ENCODE assay signal across 8 cellular contexts in the genomic region with DNA sequence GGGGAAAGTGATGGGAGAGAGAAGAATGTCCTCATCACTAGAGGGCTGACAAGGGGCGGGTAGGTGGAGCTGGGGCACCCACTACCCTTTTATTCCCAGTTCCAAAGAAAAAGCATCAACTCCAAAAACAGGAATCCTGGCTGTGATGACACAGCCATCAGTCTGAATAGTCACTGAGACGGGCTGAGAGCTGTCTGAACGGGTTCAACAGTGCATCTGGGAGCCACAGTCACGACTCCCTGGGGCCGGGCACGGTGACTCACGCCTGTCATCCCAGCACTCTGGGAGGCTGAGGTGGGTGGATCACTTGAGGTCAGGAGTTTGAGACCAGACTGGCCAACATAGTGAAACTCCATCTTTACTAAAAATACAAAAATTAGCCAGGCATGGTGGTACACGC. TPM values are rescaled to one million over a fixed set of nuclear protein-coding genes. Genes with fewer than 3 reads are reported as not detected.
DNase-seq lines count a peak whose midpoint lies in the region; ATAC-seq, FAIRE-seq and TF ChIP-seq lines count a peak whose summit lies in the region.
"Not testable (repeated sequence)": the region's sequence is repeated elsewhere in the genome, so short reads cannot be mapped to it uniquely, and the experiment has no call there.

No MANE protein-coding gene starts in this region.

- POLR2A ChIA-PET in HCT116 (lab: Charles Lee): not testable (repeated sequence)
- POLR2A ChIA-PET in K562 (lab: Yijun Ruan, JAX): interaction anchor here (0.9 to 1.0 kb wide), 2 partner anchors 13 to 435 kb away, joined by 3 read pairs; no protein-coding TSS in a partner anchor

- TF ChIP-seq POLR2A in HCT116 (IDR thresholded peaks at IDR 0.05; ENCODE audit: borderline replicate concordance, extremely low read depth, insufficient read depth, insufficient read length); NB4 (IDR thresholded peaks at IDR 0.05; ENCODE audit: extremely low read depth, insufficient read length); K562 (conservative IDR thresholded peaks at IDR 0.05): not testable (repeated sequence)

- not testable (repeated sequence) for H3K4ac ChIP-seq in trophoblast cell (ENCODE audit: low read depth, low read length)

- H3K27ac ChIP-seq in HCT116 (ENCODE audit: low read depth, low read length); K562 (ENCODE audit: extremely low read depth, low read depth, low read length); keratinocyte (ENCODE audit: control insufficient read depth, insufficient read depth, low read length); trophoblast cell (ENCODE audit: low read depth, low read length): not testable (repeated sequence)

- not testable (repeated sequence) for H4K12ac ChIP-seq in trophoblast cell (ENCODE audit: low read depth, low read length)

- not testable (repeated sequence) for H2AK5ac ChIP-seq in trophoblast cell (ENCODE audit: low read length)

- H3K23ac ChIP-seq in trophoblast cell (ENCODE audit: low read length): not testable (repeated sequence)

- not testable (repeated sequence) for H4K91ac ChIP-seq in trophoblast cell (ENCODE audit: low read depth, low read length)

- TF ChIP-seq EP300 in K562 (IDR thresholded peaks at IDR 0.05; ENCODE audit: low read length): not testable (repeated sequence)

- not testable (repeated sequence) for H3K79me1 ChIP-seq in trophoblast cell (ENCODE audit: low read length)

- H3K4me3 ChIP-seq in HCT116 (replicated peaks in 1 of 2; ENCODE audit: low read depth in 1 of 2, low read length in 2 of 2); NB4 (ENCODE audit: low read depth, low read length); K562; keratinocyte (ENCODE audit: control insufficient read depth in 2 of 3, extremely low read depth in 1 of 3, insufficient read depth in 2 of 3, low read depth in 1 of 3, low read length in 3 of 3); trophoblast cell (ENCODE audit: low read depth, low read length): not testable (repeated sequence)

- ATAC-seq in HCT116: peak; percentile 83
- ATAC-seq in SK-N-SH treated with all-trans-retinoic acid at 6 μM for 48 hours: peak; percentile 45
- ATAC-seq in K562: not testable (repeated sequence)
- ATAC-seq in esophagus mucosa: peak; percentile 81

- H2BK120ac ChIP-seq in trophoblast cell (ENCODE audit: insufficient read depth, low read length, poor library complexity): not testable (repeated sequence)

- H3K18ac ChIP-seq in trophoblast cell (ENCODE audit: low read length): not testable (repeated sequence)

- not testable (repeated sequence) for H3K9me3 ChIP-seq in HCT116 (ENCODE audit: control insufficient read depth in 1 of 2, insufficient read depth in 1 of 2, low read depth in 1 of 2, low read length in 2 of 2); K562 (replicated peaks; ENCODE audit: control insufficient read depth, insufficient read depth, low read depth, low read length); keratinocyte (ENCODE audit: control insufficient read depth, low read depth, low read length); trophoblast cell (ENCODE audit: insufficient read depth, low read depth, low read length)

- dilution Hi-C loops in keratinocyte (cut with MboI; ENCODE audit: extremely low pct_ligation_motif_present, low sequenced_read_pairs): not testable (repeated sequence)

- TF ChIP-seq CTCF in HCT116 (IDR thresholded peaks at IDR 0.05 in 2 of 3, conservative IDR thresholded peaks at IDR 0.05 in 1 of 3; ENCODE audit: borderline replicate concordance in 1 of 3, insufficient read depth in 1 of 3, low read depth in 2 of 3, low read length in 2 of 3); NB4 (IDR thresholded peaks at IDR 0.05; ENCODE audit: low read depth, low read length); K562 (IDR thresholded peaks at IDR 0.05 in 2 of 3, conservative IDR thresholded peaks at IDR 0.05 in 1 of 3; ENCODE audit: insufficient read depth in 2 of 3, low read depth in 1 of 3, low read length in 3 of 3); keratinocyte (optimal IDR thresholded peaks at IDR 0.05 in 1 of 3, IDR thresholded peaks at IDR 0.05 in 1 of 3, conservative IDR thresholded peaks at IDR 0.05 in 1 of 3; ENCODE audit: extremely low read depth in 1 of 3, insufficient read depth in 2 of 3, low read length in 3 of 3): not testable (repeated sequence)

- H2BK12ac ChIP-seq in trophoblast cell (ENCODE audit: low read length): not testable (repeated sequence)

- H3K9ac ChIP-seq in HCT116 (ENCODE audit: low read length); K562 (ENCODE audit: insufficient read depth in 1 of 2, low read depth in 2 of 2, low read length in 2 of 2); keratinocyte (ENCODE audit: control insufficient read depth, extremely low read depth, insufficient read depth, low read length); trophoblast cell (ENCODE audit: low read length): not testable (repeated sequence)

- not testable (repeated sequence) for H2BK5ac ChIP-seq in trophoblast cell (ENCODE audit: low read depth, low read length, poor library complexity)

- in situ Hi-C loops in K562 (cut with MboI): loop anchor here (5.0 kb wide), 1 partner anchor 428 kb away; no protein-coding TSS in a partner anchor

- not testable (repeated sequence) for H2AFZ ChIP-seq in HCT116 (ENCODE audit: low read depth, low read length, poor library complexity, severe bottlenecking); K562 (ENCODE audit: low read depth, low read length); keratinocyte (ENCODE audit: control insufficient read depth, low read length); trophoblast cell (ENCODE audit: insufficient read depth, low read length, poor library complexity)

- not testable (repeated sequence) for FAIRE-seq in K562 (lab: Jason Lieb, UNC)
- FAIRE-seq in keratinocyte (lab: Jason Lieb, UNC): peak; percentile 29

- H3K9me1 ChIP-seq in K562 (ENCODE audit: control insufficient read depth, insufficient read depth, low read length); keratinocyte (ENCODE audit: control insufficient read depth, extremely low read depth, insufficient read depth, low read length): not testable (repeated sequence)

- H3K27me3 ChIP-seq in HCT116 (ENCODE audit: insufficient read depth, low read length); K562 (ENCODE audit: control insufficient read depth in 2 of 2, insufficient read depth in 2 of 2, low read length in 2 of 2); keratinocyte (ENCODE audit: control insufficient read depth, extremely low read depth, insufficient read depth, low read length); trophoblast cell (ENCODE audit: insufficient read depth, low read length): not testable (repeated sequence)

- not testable (repeated sequence) for H3K79me2 ChIP-seq in HCT116 (ENCODE audit: insufficient read depth, low read length); K562 (ENCODE audit: control insufficient read depth, insufficient read depth, low read length); keratinocyte (ENCODE audit: control insufficient read depth, insufficient read depth, low read length); trophoblast cell (ENCODE audit: control insufficient read depth, insufficient read depth, low read length, poor library complexity)

- not testable (repeated sequence) for H4K20me1 ChIP-seq in HCT116 (ENCODE audit: insufficient read depth); K562 (replicated peaks; ENCODE audit: control insufficient read depth, insufficient read depth, low read length); keratinocyte (ENCODE audit: control insufficient read depth, extremely low read depth, insufficient read depth, low read length)

- not testable (repeated sequence) for H3K14ac ChIP-seq in trophoblast cell (ENCODE audit: low read length)

- CTCF ChIA-PET in HCT116 (lab: Charles Lee); K562 (lab: Yijun Ruan, JAX; ENCODE audit: low intra/inter-chr PET ratio): not testable (repeated sequence)

- RAD21 ChIA-PET in HCT116 (lab: Charles Lee; ENCODE audit: low non-redundant PET in 1 of 2, low total read pairs in 2 of 2, uncharacterized antibody in 2 of 2, unreplicated experiment in 2 of 2): not testable (repeated sequence)

- H4K8ac ChIP-seq in trophoblast cell (ENCODE audit: low read depth, low read length): not testable (repeated sequence)

- peaks cover 0 to 17% of the 10 kb centered on the region in 2 experiments; a peak in 2 of 4 replicates for H3K4me1 ChIP-seq in HCT116 (ENCODE audit: control insufficient read depth in 1 of 2, insufficient read depth in 2 of 2, low read length in 2 of 2)
- not testable (repeated sequence) for H3K4me1 ChIP-seq in K562 (replicated peaks in 1 of 2; ENCODE audit: control insufficient read depth in 2 of 2, insufficient read depth in 2 of 2, low read length in 2 of 2); keratinocyte (ENCODE audit: control insufficient read depth, extremely low read depth, insufficient read depth, low read length); trophoblast cell (ENCODE audit: control insufficient read depth in 1 of 2, insufficient read depth in 2 of 2, low read length in 2 of 2)

- 61% methylated on average over 7 of the region's 8 CpGs for whole genome bisulfite sequencing in K562 (ENCODE audit: insufficient coverage, low coverage, missing lambda C conversion rate)
- no CpG with 5 or more reads among the region's 8 CpGs for WGBS in trophoblast cell (ENCODE audit: extremely low coverage, insufficient coverage, insufficient read length)

- DNase-seq in Daoy (ENCODE audit: low read depth) (peak; percentile 84), NB4 (ENCODE audit: low read depth) (peak; percentile 49), trophoblast cell (peak; percentile 29 to 31)
- DNase-seq in HCT116 (ENCODE audit: low read depth, low spot score); K562 (ENCODE audit: extremely low read depth in 1 of 4, low spot score in 3 of 4); keratinocyte (ENCODE audit: low read depth, low spot score): not testable (repeated sequence)

- not testable (repeated sequence) for BruUV-seq in HCT116 (replicated peaks; lab: Mats Ljungman, UMichigan); K562 (replicated peaks; lab: Mats Ljungman, UMichigan)

- TF ChIP-seq RAD21 in HCT116 (IDR thresholded peaks at IDR 0.05; ENCODE audit: low read depth); K562 (CRISPR knock-in tag; conservative IDR thresholded peaks at IDR 0.05 in 1 of 2, IDR thresholded peaks at IDR 0.05 in 1 of 2): not testable (repeated sequence)

- H3K36me3 ChIP-seq in HCT116 (ENCODE audit: control insufficient read depth in 1 of 2, insufficient read depth in 2 of 2, low read length in 2 of 2): peaks cover 0 to 19% of the 10 kb centered on the region in 2 experiments; a peak in 3 of 4 replicates
- H3K36me3 ChIP-seq in K562 (ENCODE audit: control insufficient read depth, insufficient read depth, low read length): peaks cover 73% of the 10 kb centered on the region; the same call in 2 of the 3 replicates
- peaks cover 5 to 17% of the 10 kb centered on the region in 2 experiments for H3K36me3 ChIP-seq in keratinocyte (ENCODE audit: control insufficient read depth in 2 of 2, extremely low read depth in 1 of 2, insufficient read depth in 2 of 2, low read length in 2 of 2)
- H3K36me3 ChIP-seq in trophoblast cell (ENCODE audit: control insufficient read depth in 1 of 2, insufficient read depth in 2 of 2, low read length in 2 of 2): not testable (repeated sequence)

- not testable (repeated sequence) for H3K9me2 ChIP-seq in HCT116 (ENCODE audit: insufficient read depth)

- intact Hi-C loops in HCT116 (cut with micrococcal nuclease); K562 (cut with micrococcal nuclease): not testable (repeated sequence)

- H3K4me2 ChIP-seq in HCT116 (ENCODE audit: low read length): peak overlapping the region; percentile 1; the same call in 1 of the 2 replicates
- not testable (repeated sequence) for H3K4me2 ChIP-seq in K562 (ENCODE audit: insufficient read depth, low read length); keratinocyte (ENCODE audit: control insufficient read depth, extremely low read depth, insufficient read depth, low read depth, low read length); trophoblast cell (ENCODE audit: low read length)

RNA-seq across cellular contexts. Expression of gene CENPO, which starts 42.2 kb away (rescaled TPM):
- 42.1 and 60.1 TPM in 2 replicates for total RNA-seq in Daoy (2014; rRNA removed; shearing (Covaris generic))
- 27.9 TPM for total RNA-seq in HCT116 (2021; ENCODE audit: unreplicated experiment)
- 15.0 and 28.3 TPM in 2 replicates for polyA plus RNA-seq in HCT116 (2012)
- total RNA-seq in K562 (2011; cell fraction: chromatin; rRNA removed; ENCODE audit: low replicate concordance): 153 and 177 TPM in 2 replicates
- total RNA-seq in K562 (2011; cell fraction: nucleolus; rRNA removed): 96.4 and 101 TPM in 2 replicates
- 140 and 180 TPM in 2 replicates for total RNA-seq in K562 (2011; cell fraction: nucleoplasm; rRNA removed)
- 35.4 and 36.1 TPM in 2 replicates for total RNA-seq in K562 (2014; rRNA removed)
- total RNA-seq in K562 (2014; rRNA removed; fragmentation: Illumina TruSeq; extraction: Trizol): 33.6 and 37.3 TPM in 2 replicates
- 38.9 and 41.1 TPM in 2 replicates for total RNA-seq in K562 (2015; rRNA removed; fragmentation: Illumina TruSeq; extraction: Trizol)
- 39.9 and 46.2 TPM in 2 replicates for total RNA-seq in K562 (2021)
- 59.4 and 63.0 TPM in 2 replicates for polyA plus RNA-seq in K562 (2011; rRNA removed)
- polyA plus RNA-seq in K562 (2011; cell fraction: cytosol; rRNA removed): 36.2 and 39.3 TPM in 2 replicates
- 103 and 125 TPM in 2 replicates for polyA plus RNA-seq in K562 (2011; cell fraction: nucleus; rRNA removed)
- 35.5 and 43.1 TPM in 2 replicates for polyA plus RNA-seq in K562 (2012)
- polyA plus RNA-seq in K562 (2014; fragmentation: Illumina TruSeq; extraction: Trizol): 44.9 and 49.8 TPM in 2 replicates
- 10 to 100 TPM; 30.6 to 38.9 TPM for polyA plus RNA-seq in K562 (2014; fragmentation: Nextera tagmentation; extraction: Ambion mirVana)
- 35.5 and 49.5 TPM in 2 replicates for polyA plus RNA-seq in K562 (2014; rRNA removed)
- 65.4 and 67.6 TPM in 2 replicates for polyA minus RNA-seq in K562 (2011; rRNA and poly(A)+ RNA removed)
- polyA minus RNA-seq in K562 (2011; cell fraction: cytosol; rRNA and poly(A)+ RNA removed): 22.3 and 36.6 TPM in 2 replicates
- 46.7 and 67.0 TPM in 2 replicates for polyA minus RNA-seq in K562 (2011; cell fraction: nucleus; rRNA and poly(A)+ RNA removed)
- 8.7 TPM for total RNA-seq in esophagus mucosa
- polyA plus RNA-seq in keratinocyte: 4.2 to 14.2 TPM (median 12.1 TPM) in 3 replicates
- 1.1 TPM for polyA plus RNA-seq in keratinocyte (2011; ENCODE audit: low read depth)
- 4.6 and 6.3 TPM in 2 replicates for polyA plus RNA-seq in keratinocyte (2011; cell fraction: cytosol; rRNA removed)
- 9.9 and 11.3 TPM in 2 replicates for polyA plus RNA-seq in keratinocyte (2011; cell fraction: nucleus; rRNA removed)
- 0.85 and 10.7 TPM in 2 replicates for polyA plus RNA-seq in keratinocyte (2012; ENCODE audit: low replicate concordance)
- polyA minus RNA-seq in keratinocyte: 6.8 to 16.5 TPM (median 16.3 TPM) in 3 replicates
- 5.9 TPM for polyA minus RNA-seq in keratinocyte (2011; cell fraction: cytosol; rRNA and poly(A)+ RNA removed)
- 5.5 and 8.8 TPM in 2 replicates for polyA minus RNA-seq in keratinocyte (2011; cell fraction: nucleus; rRNA and poly(A)+ RNA removed)
- polyA plus RNA-seq in trophoblast cell (2013): 24.4 and 24.5 TPM in 2 replicates

RNA-seq across cellular contexts. Expression of gene PTRHD1, which starts 42.2 kb away (rescaled TPM):
- total RNA-seq in Daoy (2014; rRNA removed; shearing (Covaris generic)): 41.0 and 46.4 TPM in 2 replicates
- total RNA-seq in HCT116 (2021; ENCODE audit: unreplicated experiment) (24.3 TPM), K562 (2014; rRNA removed) (60.9 and 67.5 TPM in 2 replicates), K562 (2014; rRNA removed; fragmentation: Illumina TruSeq; extraction: Trizol) (42.6 and 47.1 TPM in 2 replicates), K562 (2015; rRNA removed; fragmentation: Illumina TruSeq; extraction: Trizol) (26.7 and 43.8 TPM in 2 replicates), K562 (2021) (48.9 and 51.4 TPM in 2 replicates), esophagus mucosa (34.9 TPM)
- 44.5 and 56.2 TPM in 2 replicates for polyA plus RNA-seq in HCT116 (2012)
- 4.5 and 5.4 TPM in 2 replicates for total RNA-seq in K562 (2011; cell fraction: chromatin; rRNA removed; ENCODE audit: low replicate concordance)
- 10.2 and 10.3 TPM in 2 replicates for total RNA-seq in K562 (2011; cell fraction: nucleolus; rRNA removed)
- total RNA-seq in K562 (2011; cell fraction: nucleoplasm; rRNA removed): 10.8 and 23.1 TPM in 2 replicates
- polyA plus RNA-seq in K562 (2011; rRNA removed) (82.7 and 83.2 TPM in 2 replicates), K562 (2014; fragmentation: Illumina TruSeq; extraction: Trizol) (15.8 and 31.7 TPM in 2 replicates), K562 (2014; fragmentation: Nextera tagmentation; extraction: Ambion mirVana) (10 to 100 TPM; 32.9 to 46.6 TPM), K562 (2014; rRNA removed) (61.1 and 71.1 TPM in 2 replicates), keratinocyte (15.8 to 37.7 TPM (median 36.9 TPM) in 3 replicates)
- polyA plus RNA-seq in K562 (2011; cell fraction: cytosol; rRNA removed): 76.4 and 103 TPM in 2 replicates
- 23.4 and 40.4 TPM in 2 replicates for polyA plus RNA-seq in K562 (2011; cell fraction: nucleus; rRNA removed)
- polyA plus RNA-seq in K562 (2012): 47.2 and 87.1 TPM in 2 replicates
- 8.6 and 11.1 TPM in 2 replicates for polyA minus RNA-seq in K562 (2011; rRNA and poly(A)+ RNA removed)
- 7.8 and 12.2 TPM in 2 replicates for polyA minus RNA-seq in K562 (2011; cell fraction: cytosol; rRNA and poly(A)+ RNA removed)
- polyA minus RNA-seq in K562 (2011; cell fraction: nucleus; rRNA and poly(A)+ RNA removed): 4.7 and 7.3 TPM in 2 replicates
- 3.0 TPM for polyA plus RNA-seq in keratinocyte (2011; ENCODE audit: low read depth)
- 26.7 and 27.6 TPM in 2 replicates for polyA plus RNA-seq in keratinocyte (2011; cell fraction: cytosol; rRNA removed)
- polyA plus RNA-seq in keratinocyte (2011; cell fraction: nucleus; rRNA removed): 7.2 TPM in 2 replicates
- polyA plus RNA-seq in keratinocyte (2012; ENCODE audit: low replicate concordance): 21.7 and 43.0 TPM in 2 replicates
- polyA minus RNA-seq in keratinocyte: 8.2 to 22.4 TPM (median 14.1 TPM) in 3 replicates
- polyA minus RNA-seq in keratinocyte (2011; cell fraction: cytosol; rRNA and poly(A)+ RNA removed): 16.7 TPM
- 2.7 and 4.7 TPM in 2 replicates for polyA minus RNA-seq in keratinocyte (2011; cell fraction: nucleus; rRNA and poly(A)+ RNA removed)
- 43.4 and 50.7 TPM in 2 replicates for polyA plus RNA-seq in trophoblast cell (2013)
